Comparison of ENCODE assay signal across 12 cellular contexts in the genomic region with DNA sequence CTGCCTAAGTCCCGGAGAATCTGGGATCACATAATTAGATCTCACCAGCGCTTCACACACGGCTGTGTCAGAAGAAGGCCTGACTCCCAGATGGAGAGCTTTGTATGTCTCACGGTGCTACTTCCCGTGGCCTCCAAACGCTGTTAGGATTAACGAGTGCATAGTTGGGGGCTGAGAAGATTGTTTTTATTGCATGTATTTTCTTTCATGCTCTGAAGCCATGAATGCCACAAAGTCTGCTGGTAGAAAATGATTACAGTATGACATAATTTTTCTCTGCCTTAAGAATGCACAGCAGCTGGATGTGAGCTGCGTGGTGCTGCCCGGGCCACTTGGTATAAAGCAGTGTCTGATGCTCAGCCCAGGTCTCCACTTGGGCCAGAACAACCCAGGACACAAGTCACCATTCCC.
DNase-seq lines count a peak whose midpoint lies in the region; ATAC-seq, FAIRE-seq and TF ChIP-seq lines count a peak whose summit lies in the region.
"Had no signal": no experiment of that assay in that cellular context is flagged by ENCODE, and none has a peak within 500 bp of the region (broad histone marks: within the 10 kb centered on the region; RNA-seq: fewer than 3 reads in every experiment).

No MANE protein-coding gene starts in this region.

- peaks cover 66% of the 10 kb centered on the region for H3K4me1 Mint-ChIP-seq in brain

- H3K9me3 Mint-ChIP-seq in brain = peaks cover 23 to 40% (median 35%) of the 10 kb centered on the region in 5 experiments

- H3K4me1 ChIP-seq in transverse colon = peaks cover 0 to 11% (median 2%) of the 10 kb centered on the region in 4 donors
- H3K4me1 ChIP-seq: HAP-1 had no signal

- H3K27ac Mint-ChIP-seq in brain = peak overlapping the region; percentile 93 to 99 (median 98)
- H3K27ac Mint-ChIP-seq: immature natural killer cell had no signal

- TF ChIP-seq POLR2A in transverse colon (IDR thresholded peaks at IDR 0.05) (no peak), GM12891 (IDR thresholded peaks at IDR 0.05; ENCODE audit: low read depth, low read length) (no peak)

- H3K36me3 ChIP-seq in transverse colon = no peaks in the 10 kb centered on the region
- H3K36me3 ChIP-seq: HAP-1 had no signal

- no peak for TF ChIP-seq EP300 in transverse colon (IDR thresholded peaks at IDR 0.05; ENCODE audit: low read depth)

- H3K4me3 ChIP-seq in transverse colon = no peak overlapping the region
- H3K4me3 ChIP-seq: HAP-1 had no signal

- H3K27me3 ChIP-seq in transverse colon = no peaks in the 10 kb centered on the region

- peak overlapping the region; percentile 23 to 72 (median 61) for H3K4me3 Mint-ChIP-seq in brain
- H3K4me3 Mint-ChIP-seq: immature natural killer cell had no signal

- TF ChIP-seq CTCF in brain (conservative IDR thresholded peaks at IDR 0.05) (no peak), transverse colon (IDR thresholded peaks at IDR 0.05) (no peak)

- intact Hi-C loops in transverse colon (cut with DNase I; ENCODE audit: low total_unique reads) = no loop called here
- intact Hi-C loops in left ventricle myocardium superior (cut with micrococcal nuclease) = no loop called here

- peaks cover 56% of the 10 kb centered on the region for H3K36me3 Mint-ChIP-seq in brain

- no peak for FAIRE-seq in GM12891 (lab: Jason Lieb, UNC)

- in situ Hi-C loops in transverse colon (cut with MboI; ENCODE audit: low pct_ligation_motif_present in 1 of 4, low pct_unique_long_range_greater_than_20kb in 1 of 4, low sequenced_read_pairs in 3 of 4) = no loop called here

- WGBS in transverse colon (ENCODE audit: low coverage in 1 of 2), 2 donors = 40 to 69% methylated on average over 1 to 9 of the region's 9 CpGs

- ATAC-seq in GM18511 (IDR thresholded peaks at IDR 0.05; ENCODE audit: unreplicated experiment) (no peak), left ventricle myocardium superior (no peak)

- peaks cover 8 to 9% of the 10 kb centered on the region in 2 donors for H3K9me3 ChIP-seq in transverse colon
- H3K9me3 ChIP-seq: HAP-1 had no signal

- peaks cover 4% of the 10 kb centered on the region for H3K27me3 Mint-ChIP-seq in brain

- peak; percentile 23 for DNase-seq in HT1080 (ENCODE audit: low read depth)
- peak; percentile 88 for DNase-seq in left kidney (ENCODE audit: low read depth, low spot score)
- DNase-seq in transverse colon = no peak
- no peak for DNase-seq in left ventricle myocardium superior
- DNase-seq in GM12891 (ENCODE audit: insufficient read length, low spot score) = no peak
- DNase-seq: immature natural killer cell; NCI-H526; stimulated activated naive CD4-positive, alpha-beta T cell; T-helper 2 cell had no signal

- peak overlapping the region in 3 of 4 donors; percentile 17 to 46 (median 17) for H3K27ac ChIP-seq in transverse colon

TF ChIP-seq in GM12891, 5 proteins besides CTCF, POLR2A, EP300 and RAD21:
- no peak for TF ChIP-seq POLR2AphosphoS5 (IDR thresholded peaks at IDR 0.05; ENCODE audit: low read depth, low read length)
- no peak for TF ChIP-seq SPI1 (IDR thresholded peaks at IDR 0.05; ENCODE audit: low read depth, low read length)
- no peak for TF ChIP-seq TAF1 (IDR thresholded peaks at IDR 0.05; ENCODE audit: low read depth, low read length)
- no peak for TF ChIP-seq POU2F2 (IDR thresholded peaks at IDR 0.05; ENCODE audit: low read depth, low read length)
- TF ChIP-seq PAX5 (IDR thresholded peaks at IDR 0.05; ENCODE audit: insufficient read depth, low read length, severe bottlenecking) = no peak

Comparison
In these comparisons a context has a peak if more than half of its experiments do, and no peak if none do; other contexts are left out.
1. DNase-seq: peak in HT1080 (single experiment) and left kidney (single experiment); none in transverse colon (single experiment), left ventricle myocardium superior (single experiment) and GM12891 (single experiment).